Comparison of ENCODE assay signal across 8 cellular contexts in the genomic region with DNA sequence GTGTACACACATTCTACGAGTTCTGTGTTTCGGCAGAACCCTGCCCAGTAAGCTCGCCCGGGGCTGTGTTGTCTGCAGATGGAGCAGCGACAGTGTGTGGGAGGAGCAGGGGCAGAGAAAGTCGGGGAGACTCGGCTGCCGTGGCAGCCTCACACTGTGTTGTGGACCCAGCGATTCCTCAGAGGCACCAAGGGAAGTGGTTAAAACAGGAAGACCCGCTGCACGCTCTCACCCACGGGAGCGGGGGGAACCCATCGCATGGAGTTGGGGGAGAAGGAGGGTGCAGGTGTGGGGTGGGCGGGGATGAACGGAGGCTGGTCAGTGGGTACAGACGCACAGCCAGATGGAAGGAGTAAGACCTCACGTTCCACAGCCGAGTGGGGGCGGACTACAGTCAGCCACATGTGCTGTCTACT.
DNase-seq lines count a peak whose midpoint lies in the region; ATAC-seq, FAIRE-seq and TF ChIP-seq lines count a peak whose summit lies in the region.

No MANE protein-coding gene starts in this region.

- peaks cover 20% of the 10 kb centered on the region for H3K36me3 Mint-ChIP-seq in activated T-cell treated with anti-CD3 and anti-CD28 coated beads, Interleukin-2, amount 50 U/mL, for 24 hours (ENCODE audit: low read depth)
- H3K36me3 Mint-ChIP-seq in naive thymus-derived CD8-positive, alpha-beta T cell = peaks cover 0 to 21% (median 6%) of the 10 kb centered on the region in 3 donors
- H3K36me3 Mint-ChIP-seq in type B pancreatic cell = no peaks in the 10 kb centered on the region

- H3K9me3 Mint-ChIP-seq in activated T-cell treated with anti-CD3 and anti-CD28 coated beads, Interleukin-2, amount 50 U/mL, for 24 hours = no peaks in the 10 kb centered on the region
- H3K9me3 Mint-ChIP-seq in naive thymus-derived CD8-positive, alpha-beta T cell = no peaks in the 10 kb centered on the region
- no peaks in the 10 kb centered on the region for H3K9me3 Mint-ChIP-seq in type B pancreatic cell

- POLR2A ChIA-PET in naive thymus-derived CD8-positive, alpha-beta T cell (lab: Charles Lee) = interaction anchor here (0.6 to 4.2 kb wide), 3 partner anchors 11 to 165 kb away, joined by 3 to 31 read pairs (median 3); no protein-coding TSS in a partner anchor

- peaks cover 67% of the 10 kb centered on the region for H3K4me1 Mint-ChIP-seq in activated T-cell treated with anti-CD3 and anti-CD28 coated beads, Interleukin-2, amount 50 U/mL, for 24 hours (ENCODE audit: low read depth)
- peaks cover 38 to 87% (median 73%) of the 10 kb centered on the region in 4 donors for H3K4me1 Mint-ChIP-seq in naive thymus-derived CD8-positive, alpha-beta T cell
- no peaks in the 10 kb centered on the region for H3K4me1 Mint-ChIP-seq in type B pancreatic cell (ENCODE audit: unreplicated experiment)

- no peak for TF ChIP-seq CTCF in type B pancreatic cell (conservative IDR thresholded peaks at IDR 0.05)

- no peak for TF ChIP-seq POLR2A in GM12891 (IDR thresholded peaks at IDR 0.05; ENCODE audit: low read depth, low read length)

- peak; percentile 70 for DNase-seq in GM12891 (ENCODE audit: insufficient read length, low spot score)
- peak; percentile 61 for DNase-seq in activated T-cell treated with anti-CD3 and anti-CD28 coated beads, Interleukin-2, amount 50 U/mL, for 24 hours
- peak in 8 of 10 donors; percentile 29 to 83 (median 68) for DNase-seq in naive thymus-derived CD8-positive, alpha-beta T cell
- no peak for DNase-seq in type B pancreatic cell (ENCODE audit: extremely low spot score, unreplicated experiment)
- DNase-seq in SKM-1 (lab: John Stamatoyannopoulos, UW; ENCODE audit: unreplicated experiment) = no peak

- peak overlapping the region; percentile 77 for H3K27ac Mint-ChIP-seq in activated T-cell treated with anti-CD3 and anti-CD28 coated beads, Interleukin-2, amount 50 U/mL, for 24 hours
- peak overlapping the region; percentile 79 to 97 (median 92) for H3K27ac Mint-ChIP-seq in naive thymus-derived CD8-positive, alpha-beta T cell
- H3K27ac Mint-ChIP-seq in type B pancreatic cell = no peak overlapping the region

- H3K27me3 Mint-ChIP-seq in activated T-cell treated with anti-CD3 and anti-CD28 coated beads, Interleukin-2, amount 50 U/mL, for 24 hours = peaks cover 3% of the 10 kb centered on the region
- no peaks in the 10 kb centered on the region for H3K27me3 Mint-ChIP-seq in naive thymus-derived CD8-positive, alpha-beta T cell
- H3K27me3 Mint-ChIP-seq in type B pancreatic cell = no peaks in the 10 kb centered on the region

- ATAC-seq in HG03571 (IDR thresholded peaks at IDR 0.05; ENCODE audit: unreplicated experiment) = peak; percentile 56
- ATAC-seq in naive thymus-derived CD8-positive, alpha-beta T cell = peak; percentile 78 to 79
- no peak for ATAC-seq in GM19467 (IDR thresholded peaks at IDR 0.05; ENCODE audit: unreplicated experiment)
- ATAC-seq in GM18517 (IDR thresholded peaks at IDR 0.05; ENCODE audit: unreplicated experiment) = no peak

- H3K4me3 Mint-ChIP-seq in activated T-cell treated with anti-CD3 and anti-CD28 coated beads, Interleukin-2, amount 50 U/mL, for 24 hours = peak overlapping the region; percentile 70
- H3K4me3 Mint-ChIP-seq in naive thymus-derived CD8-positive, alpha-beta T cell = peak overlapping the region; percentile 83 to 93 (median 88)
- H3K4me3 Mint-ChIP-seq in type B pancreatic cell = no peak overlapping the region

- peak; percentile 86 for FAIRE-seq in GM12891 (lab: Jason Lieb, UNC)

TF ChIP-seq in GM12891, 5 proteins besides CTCF, POLR2A, EP300 and RAD21:
- TF ChIP-seq POU2F2 (IDR thresholded peaks at IDR 0.05; ENCODE audit: low read depth, low read length) (peak; percentile 30; the same call in 1 of the 2 replicates), TAF1 (IDR thresholded peaks at IDR 0.05; ENCODE audit: low read depth, low read length) (no peak), SPI1 (IDR thresholded peaks at IDR 0.05; ENCODE audit: low read depth, low read length) (peak; percentile 23; the same call in 1 of the 2 replicates), POLR2AphosphoS5 (IDR thresholded peaks at IDR 0.05; ENCODE audit: low read depth, low read length) (no peak), PAX5 (IDR thresholded peaks at IDR 0.05; ENCODE audit: insufficient read depth, low read length, severe bottlenecking) (no peak)
TF ChIP-seq in GM12891: peak in this region for 2.

Comparison
In these comparisons a context has a peak if more than half of its experiments do, and no peak if none do; other contexts are left out.
1. DNase-seq: peak in GM12891 (single experiment), activated T-cell treated with anti-CD3 and anti-CD28 coated beads, Interleukin-2, amount 50 U/mL, for 24 hours (single experiment) and naive thymus-derived CD8-positive, alpha-beta T cell (8 of 10); none in type B pancreatic cell (single experiment) and SKM-1 (single experiment).
2. ATAC-seq: peak in HG03571 (single experiment) and naive thymus-derived CD8-positive, alpha-beta T cell (2 of 2); none in GM19467 (single experiment) and GM18517 (single experiment).